ENCODE assay signal across 25 cellular contexts in the genomic region with DNA sequence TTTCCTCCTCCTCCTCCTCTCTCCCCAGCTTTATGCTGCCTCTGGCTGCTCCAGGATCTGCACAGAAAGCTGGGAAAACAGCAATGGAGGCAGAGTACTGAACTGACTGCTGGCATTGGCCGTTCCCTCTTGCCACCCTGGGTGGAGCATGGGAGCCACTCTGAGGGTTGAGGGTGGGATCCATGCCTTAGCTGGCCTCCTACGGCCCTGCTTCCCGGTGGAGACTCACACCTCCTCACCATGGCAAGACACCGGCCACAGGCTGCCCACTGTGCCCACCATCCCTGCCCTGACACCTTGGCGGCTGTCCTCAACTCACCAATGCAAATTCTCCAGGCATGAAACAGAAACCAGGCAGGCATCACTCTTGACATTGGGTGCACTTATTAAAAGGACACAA.
DNase-seq lines count a peak whose midpoint lies in the region; ATAC-seq, FAIRE-seq and TF ChIP-seq lines count a peak whose summit lies in the region.
"Had no signal": no experiment of that assay in that cellular context is flagged by ENCODE, and none has a peak within 500 bp of the region (broad histone marks: within the 10 kb centered on the region; RNA-seq: fewer than 3 reads in every experiment).

No MANE protein-coding gene starts in this region.

- no peak overlapping the region for H4K5ac ChIP-seq in H1 (ENCODE audit: insufficient read length, low read depth, low read length)

- no peaks in the 10 kb centered on the region for H3K23me2 ChIP-seq in H1 (ENCODE audit: low read depth, low read length)

- H2BK20ac ChIP-seq in H1 (ENCODE audit: low read length) = peak overlapping the region; percentile 40; the same call in 1 of the 2 replicates

- H3K4me1 Mint-ChIP-seq in activated CD4-positive, alpha-beta T cell treated with anti-CD3 and anti-CD28 coated beads for 36 hours = peaks cover 31% of the 10 kb centered on the region
- H3K4me1 Mint-ChIP-seq: B cell; CD4-positive, CD25-positive, alpha-beta regulatory T cell; GM23338 had no signal

- H3K9me3 Mint-ChIP-seq in activated CD4-positive, alpha-beta T cell treated with anti-CD3 and anti-CD28 coated beads for 36 hours (ENCODE audit: low read depth) = no peaks in the 10 kb centered on the region
- H3K9me3 Mint-ChIP-seq: CD4-positive, CD25-positive, alpha-beta regulatory T cell; CD8-positive, alpha-beta T cell; GM23338; HFFc6 had no signal

- H3K4me2 ChIP-seq in H1 (ENCODE audit: insufficient read depth in 1 of 2, low read depth in 2 of 2, low read length in 2 of 2) (no peak overlapping the region), trophoblast cell (ENCODE audit: low read length) (no peak overlapping the region)
- H3K4me2 ChIP-seq: BLaER1, GM23338 had no signal

- no peak overlapping the region for H3K56ac ChIP-seq in H1 (replicated peaks; ENCODE audit: insufficient read length, low read depth, low read length)

- H3K27ac ChIP-seq in H1 (ENCODE audit: low read depth, low read length) (no peak overlapping the region), kidney (ENCODE audit: low read depth in 2 of 2, low read length in 2 of 2) (no peak overlapping the region), trophoblast cell (ENCODE audit: low read depth, low read length) (no peak overlapping the region)
- H3K27ac ChIP-seq: 22Rv1, BLaER1, C4-2B had no signal

- no peak overlapping the region for H2BK120ac ChIP-seq in H1 (replicated peaks; ENCODE audit: low read depth, low read length)
- peak overlapping the region; percentile 0 for H2BK120ac ChIP-seq in trophoblast cell (ENCODE audit: insufficient read depth, low read length, poor library complexity)

- H3K23ac ChIP-seq in H1 (ENCODE audit: insufficient read length) (no peak overlapping the region), trophoblast cell (ENCODE audit: low read length) (no peak overlapping the region)

- H3K4ac ChIP-seq in H1 (replicated peaks; ENCODE audit: insufficient read length, low read depth, low read length) (no peak overlapping the region), trophoblast cell (ENCODE audit: low read depth, low read length) (no peak overlapping the region)

- no peak for TF ChIP-seq EP300 in H1 (IDR thresholded peaks at IDR 0.05; ENCODE audit: borderline replicate concordance in 1 of 2, low read depth in 2 of 2, low read length in 2 of 2)

- H3K14ac ChIP-seq in H1 (ENCODE audit: insufficient read length) = no peak overlapping the region
- peak overlapping the region; percentile 16 for H3K14ac ChIP-seq in trophoblast cell (ENCODE audit: low read length)

- H4K8ac ChIP-seq in H1 (ENCODE audit: extremely low read depth, insufficient read depth, low read length) (no peak overlapping the region; the same call in 1 of the 2 replicates), trophoblast cell (ENCODE audit: low read depth, low read length) (no peak overlapping the region)

- H2AK5ac ChIP-seq in H1 (ENCODE audit: low read depth, low read length) (0 out of 2 replicates have a peak overlapping the region, but pooled peaks have one; percentile 40), trophoblast cell (ENCODE audit: low read length) (no peak overlapping the region)

- H3K79me1 ChIP-seq in H1 (ENCODE audit: low read depth, low read length) = no peaks in the 10 kb centered on the region
- peaks cover 13% of the 10 kb centered on the region for H3K79me1 ChIP-seq in trophoblast cell (ENCODE audit: low read length)

- no peak for TF ChIP-seq POLR2A in H1 (IDR thresholded peaks at IDR 0.05; ENCODE audit: control extremely low read depth in 1 of 2, low read depth in 2 of 2, low read length in 2 of 2)

- no peaks in the 10 kb centered on the region for H3K9me3 ChIP-seq in H1 (ENCODE audit: insufficient read depth in 2 of 2, low read depth in 1 of 2, low read length in 1 of 2)
- H3K9me3 ChIP-seq in kidney (ENCODE audit: control insufficient read depth in 1 of 2, low read length in 2 of 2) = no peaks in the 10 kb centered on the region
- H3K9me3 ChIP-seq in trophoblast cell (ENCODE audit: insufficient read depth, low read depth, low read length) = no peaks in the 10 kb centered on the region
- H3K9me3 ChIP-seq: BLaER1, Caco-2, HAP-1 had no signal

- H4K20me1 ChIP-seq in H1 (replicated peaks in 1 of 2; ENCODE audit: control insufficient read depth in 1 of 2, insufficient read depth in 2 of 2, low read length in 2 of 2) = no peaks in the 10 kb centered on the region
- H4K20me1 ChIP-seq: BLaER1 had no signal

- WGBS in H1 (ENCODE audit: extremely low coverage in 1 of 2, insufficient coverage in 1 of 2, insufficient read length in 1 of 2, insufficient replicate concordance in 2 of 2, low coverage in 1 of 2, low lambda C conversion rate in 2 of 2, missing lambda C conversion rate in 1 of 2), 2 experiments = 77% methylated on average over 5 of the region's 5 CpGs; no CpG with 5 or more reads in 1 of the 2 experiments
- WGBS in trophoblast cell (ENCODE audit: extremely low coverage, insufficient coverage, insufficient read length) = no CpG with 5 or more reads among the region's 5 CpGs

- no peak overlapping the region for H2BK5ac ChIP-seq in H1 (ENCODE audit: low read depth, low read length)
- no peak overlapping the region for H2BK5ac ChIP-seq in trophoblast cell (ENCODE audit: low read depth, low read length, poor library complexity)

- H3K27ac Mint-ChIP-seq in activated CD4-positive, alpha-beta T cell treated with anti-CD3 and anti-CD28 coated beads for 36 hours = peak overlapping the region; percentile 87
- H3K27ac Mint-ChIP-seq: B cell; CD4-positive, CD25-positive, alpha-beta regulatory T cell; CD8-positive, alpha-beta T cell; GM23338; HFFc6 had no signal

- FAIRE-seq in H1 (lab: Jason Lieb, UNC) = no peak
- FAIRE-seq in kidney (lab: Jason Lieb, UNC) = no peak
- FAIRE-seq: A204.1, G401.6, GM12892, GM19239, H54 had no signal

- H3K79me2 ChIP-seq in H1 (ENCODE audit: control insufficient read depth in 1 of 2, insufficient read depth in 2 of 2, low read length in 2 of 2) (no peaks in the 10 kb centered on the region), trophoblast cell (ENCODE audit: control insufficient read depth, insufficient read depth, low read length, poor library complexity) (no peaks in the 10 kb centered on the region)

- no peak for ATAC-seq in activated CD4-positive, alpha-beta T cell treated with anti-CD3 and anti-CD28 coated beads for 36 hours
- ATAC-seq in GM18517 (IDR thresholded peaks at IDR 0.05; ENCODE audit: unreplicated experiment) (no peak), GM21576 (IDR thresholded peaks at IDR 0.05; ENCODE audit: unreplicated experiment) (no peak)
- ATAC-seq: CD8-positive, alpha-beta T cell; GM23338 had no signal

- H3K9ac ChIP-seq in H1 (replicated peaks in 1 of 4; ENCODE audit: extremely low read depth in 1 of 4, low read depth in 3 of 4, low read length in 3 of 4) = no peak overlapping the region
- H3K9ac ChIP-seq in kidney (ENCODE audit: low read length in 2 of 2) = no peak overlapping the region
- no peak overlapping the region for H3K9ac ChIP-seq in trophoblast cell (ENCODE audit: low read length)
- H3K9ac ChIP-seq: BLaER1 had no signal

- H3K4me3 ChIP-seq in H1 (ENCODE audit: extremely low read depth in 1 of 4, insufficient read depth in 2 of 4, low read depth in 3 of 4, low read length in 4 of 4) (no peak overlapping the region), kidney (ENCODE audit: low read length in 2 of 2) (no peak overlapping the region), trophoblast cell (ENCODE audit: low read depth, low read length) (no peak overlapping the region)
- H3K4me3 ChIP-seq: BLaER1, GM23338, HAP-1 had no signal

- H4K91ac ChIP-seq in H1 (replicated peaks; ENCODE audit: insufficient read length, low read length) (peak overlapping the region; percentile 62), trophoblast cell (ENCODE audit: low read depth, low read length) (peak overlapping the region; percentile 46)

- H2BK15ac ChIP-seq in H1 (ENCODE audit: low read length) = no peak overlapping the region

- no peak for DNase-seq in activated CD4-positive, alpha-beta T cell treated with anti-CD3 and anti-CD28 coated beads for 36 hours
- DNase-seq in activated CD4-positive, alpha-beta T cell treated with anti-CD3 and anti-CD28 coated beads, Interleukin-2, amount 50 U/mL, for 48 hours = no peak
- DNase-seq in H1 (ENCODE audit: low read depth in 1 of 2, low spot score in 2 of 2) (peak in 1 of 2 experiments; percentile 30), kidney (peak; percentile 51), trophoblast cell (no peak), NOMO-1 treated with dmso at 0.1 percent for 144 hours (lab: John Stamatoyannopoulos, UW; ENCODE audit: unreplicated experiment) (no peak)
- DNase-seq: Caco-2; CD4-positive, CD25-positive, alpha-beta regulatory T cell; CD8-positive, alpha-beta T cell; DMS153; DND-41; HFFc6 had no signal

- H3K36me3 Mint-ChIP-seq in activated CD4-positive, alpha-beta T cell treated with anti-CD3 and anti-CD28 coated beads for 36 hours (ENCODE audit: low read depth) = no peaks in the 10 kb centered on the region
- H3K36me3 Mint-ChIP-seq: CD4-positive, CD25-positive, alpha-beta regulatory T cell; CD8-positive, alpha-beta T cell had no signal

- H3K4me3 Mint-ChIP-seq in activated CD4-positive, alpha-beta T cell treated with anti-CD3 and anti-CD28 coated beads for 36 hours = no peak overlapping the region
- H3K4me3 Mint-ChIP-seq: B cell; CD4-positive, CD25-positive, alpha-beta regulatory T cell; CD8-positive, alpha-beta T cell; GM23338; HFFc6 had no signal

- POLR2A ChIA-PET in activated CD4-positive, alpha-beta T cell treated with anti-CD3 and anti-CD28 coated beads for 36 hours (lab: Charles Lee) = no interaction called here
- POLR2A ChIA-PET in H1 (lab: Charles Lee; ENCODE audit: partially characterized antibody) = interaction anchor here (2.1 kb wide), 1 partner anchor 9 kb away, joined by 5 read pairs; no protein-coding TSS in a partner anchor

- H3K36me3 ChIP-seq in H1 (ENCODE audit: control insufficient read depth in 2 of 4, insufficient read depth in 4 of 4, low read length in 3 of 4) (no peaks in the 10 kb centered on the region), kidney (ENCODE audit: control insufficient read depth in 1 of 2, insufficient read depth in 2 of 2, low read length in 2 of 2) (no peaks in the 10 kb centered on the region), trophoblast cell (ENCODE audit: control insufficient read depth in 1 of 2, insufficient read depth in 2 of 2, low read length in 2 of 2) (no peaks in the 10 kb centered on the region)
- H3K36me3 ChIP-seq: BLaER1, HAP-1 had no signal

- no peaks in the 10 kb centered on the region for H3K4me1 ChIP-seq in H1 (replicated peaks in 1 of 4; ENCODE audit: control insufficient read depth in 3 of 4, insufficient read depth in 4 of 4, low read length in 3 of 4)
- H3K4me1 ChIP-seq in kidney (ENCODE audit: control insufficient read depth in 1 of 2, insufficient read depth in 1 of 2, low read depth in 1 of 2, low read length in 2 of 2) = no peaks in the 10 kb centered on the region
- H3K4me1 ChIP-seq in trophoblast cell (ENCODE audit: control insufficient read depth in 1 of 2, insufficient read depth in 2 of 2, low read length in 2 of 2) = peaks cover 12 to 16% of the 10 kb centered on the region in 2 experiments
- H3K4me1 ChIP-seq: HAP-1 had no signal

- intact Hi-C loops in activated CD4-positive, alpha-beta T cell treated with anti-CD3 and anti-CD28 coated beads for 36 hours (cut with DNase I, micrococcal nuclease) = loop anchor here (2.0 to 5.0 kb wide), 6 partner anchors 77 to 638 kb away; no protein-coding TSS in a partner anchor
- intact Hi-C loops in kidney (cut with DNase I) = no loop called here

- no peak overlapping the region for H2AFZ ChIP-seq in H1 (ENCODE audit: low read length)
- H2AFZ ChIP-seq in trophoblast cell (ENCODE audit: insufficient read depth, low read length, poor library complexity) = no peak overlapping the region
- H2AFZ ChIP-seq: GM23338 had no signal

- no peak for TF ChIP-seq RAD21 in H1 (IDR thresholded peaks at IDR 0.05 in 1 of 2, conservative IDR thresholded peaks at IDR 0.05 in 1 of 2; ENCODE audit: low read depth in 2 of 2, low read length in 2 of 2)

- H3K27me3 ChIP-seq in H1 (replicated peaks in 1 of 4; ENCODE audit: control insufficient read depth in 3 of 4, extremely low read depth in 1 of 4, insufficient read depth in 3 of 4, low read length in 3 of 4) (no peaks in the 10 kb centered on the region), trophoblast cell (ENCODE audit: insufficient read depth, low read length) (no peaks in the 10 kb centered on the region)
- H3K27me3 ChIP-seq: BLaER1 had no signal

- H3K18ac ChIP-seq in H1 (ENCODE audit: extremely low read depth, low read length) (no peak overlapping the region), trophoblast cell (ENCODE audit: low read length) (peak overlapping the region; percentile 8)

- no peak overlapping the region; the same call in 1 of the 2 replicates for H2BK12ac ChIP-seq in H1 (ENCODE audit: low read depth, low read length)
- peak overlapping the region; percentile 3 for H2BK12ac ChIP-seq in trophoblast cell (ENCODE audit: low read length)

- TF ChIP-seq CTCF in H1 (IDR thresholded peaks at IDR 0.05; ENCODE audit: control extremely low read depth in 1 of 3, insufficient read depth in 1 of 3, low read depth in 1 of 3, low read length in 3 of 3) (no peak), kidney (IDR thresholded peaks at IDR 0.05; ENCODE audit: borderline replicate concordance, extremely low read depth, insufficient read depth) (no peak)

- H3K27me3 Mint-ChIP-seq in activated CD4-positive, alpha-beta T cell treated with anti-CD3 and anti-CD28 coated beads for 36 hours = peaks cover 4% of the 10 kb centered on the region
- H3K27me3 Mint-ChIP-seq: CD4-positive, CD25-positive, alpha-beta regulatory T cell had no signal

- no peak overlapping the region for H4K12ac ChIP-seq in trophoblast cell (ENCODE audit: low read depth, low read length)

- CTCF ChIA-PET in activated CD4-positive, alpha-beta T cell treated with anti-CD3 and anti-CD28 coated beads for 36 hours (lab: Charles Lee) = interaction anchor here (0.6 to 1.4 kb wide), 2 partner anchors 11 to 537 kb away, joined by 3 to 4 read pairs; no protein-coding TSS in a partner anchor
- CTCF ChIA-PET in H1 (lab: Charles Lee; ENCODE audit: partially characterized antibody) = interaction anchor here (0.7 kb wide), 2 partner anchors 14 to 38 kb away, joined by 3 read pairs; no protein-coding TSS in a partner anchor
